15 cellular contexts compared by ENCODE assay signal in the genomic region with DNA sequence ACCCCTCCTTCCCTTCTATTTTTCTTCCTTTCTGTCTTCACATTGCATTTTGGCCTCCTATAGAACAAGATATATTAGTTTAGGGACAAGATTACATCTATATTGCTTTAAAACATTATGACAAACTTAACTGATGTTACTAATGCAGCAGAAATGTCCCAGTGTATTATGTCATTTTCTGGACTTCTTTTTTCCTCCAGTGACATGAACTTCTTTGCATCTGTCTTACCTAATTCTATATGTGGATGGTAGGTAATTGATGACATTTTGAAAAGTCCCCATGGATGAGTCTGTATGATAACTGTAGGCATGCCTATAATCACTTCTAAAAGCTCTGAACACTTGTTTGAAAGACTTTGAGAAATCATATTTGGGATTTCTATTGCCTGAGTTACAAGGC.
DNase-seq lines count a peak whose midpoint lies in the region; ATAC-seq and TF ChIP-seq lines count a peak whose summit lies in the region.
"Had no signal": no experiment of that assay in that cellular context is flagged by ENCODE, and none has a peak within 500 bp of the region (broad histone marks: within the 10 kb centered on the region; RNA-seq: fewer than 3 reads in every experiment).

No MANE protein-coding gene starts in this region.

- no peak overlapping the region for H3K4me3 Mint-ChIP-seq in HFFc6
- H3K4me3 Mint-ChIP-seq in chondrocyte (ENCODE audit: unreplicated experiment), result no peak overlapping the region
- no peak overlapping the region for H3K4me3 Mint-ChIP-seq in progenitor cell of endocrine pancreas (ENCODE audit: low read depth)
- no peak overlapping the region for H3K4me3 Mint-ChIP-seq in naive thymus-derived CD4-positive, alpha-beta T cell
- H3K4me3 Mint-ChIP-seq: CD4-positive, alpha-beta T cell had no signal

- POLR2A ChIA-PET in naive thymus-derived CD4-positive, alpha-beta T cell (lab: Charles Lee), result no interaction called here

- DNase-seq in ELR (ENCODE audit: low read depth) (peak; percentile 43), HFFc6 (no peak), chondrocyte (ENCODE audit: low spot score) (no peak), progenitor cell of endocrine pancreas (ENCODE audit: low spot score, unreplicated experiment) (no peak), SIG-M5 (lab: John Stamatoyannopoulos, UW) (no peak), retina (no peak), WERI-Rb-1 (no peak)
- no peak for DNase-seq in naive thymus-derived CD4-positive, alpha-beta T cell
- DNase-seq: ACHN; C1 segment of cervical spinal cord; Calu3; CD4-positive, alpha-beta T cell; DMS 273 treated with DMSO at 0.1 percent for 48 hours; GDM1 had no signal

- H3K9me3 Mint-ChIP-seq in HFFc6 (no peaks in the 10 kb centered on the region), chondrocyte (ENCODE audit: low read depth) (no peaks in the 10 kb centered on the region), progenitor cell of endocrine pancreas (ENCODE audit: low read depth) (no peaks in the 10 kb centered on the region)
- no peaks in the 10 kb centered on the region for H3K9me3 Mint-ChIP-seq in naive thymus-derived CD4-positive, alpha-beta T cell
- H3K9me3 Mint-ChIP-seq: CD4-positive, alpha-beta T cell had no signal

- no peaks in the 10 kb centered on the region for H3K27me3 ChIP-seq in naive thymus-derived CD4-positive, alpha-beta T cell (ENCODE audit: control insufficient read depth in 2 of 2, insufficient read depth in 2 of 2, low read length in 2 of 2)
- no peaks in the 10 kb centered on the region for H3K27me3 ChIP-seq in WERI-Rb-1 (ENCODE audit: insufficient read depth, low read depth, severe bottlenecking)

- H3K27me3 Mint-ChIP-seq in HFFc6 (ENCODE audit: insufficient read depth) (peaks cover 3% of the 10 kb centered on the region), chondrocyte (ENCODE audit: low read depth) (no peaks in the 10 kb centered on the region), progenitor cell of endocrine pancreas (no peaks in the 10 kb centered on the region)
- peaks cover 0 to 19% (median 5%) of the 10 kb centered on the region in 5 donors for H3K27me3 Mint-ChIP-seq in naive thymus-derived CD4-positive, alpha-beta T cell
- H3K27me3 Mint-ChIP-seq: CD4-positive, alpha-beta T cell had no signal

- TF ChIP-seq CTCF in HFFc6 (IDR thresholded peaks at IDR 0.05), result no peak
- no peak for TF ChIP-seq CTCF in chondrocyte (IDR thresholded peaks at IDR 0.05)
- no peak for TF ChIP-seq CTCF in progenitor cell of endocrine pancreas (IDR thresholded peaks at IDR 0.05; ENCODE audit: unreplicated experiment)
- TF ChIP-seq CTCF in WERI-Rb-1 (IDR thresholded peaks at IDR 0.05; ENCODE audit: low read depth, low read length), result no peak

- H3K4me1 Mint-ChIP-seq in HFFc6 (ENCODE audit: low read depth), result peaks cover 13% of the 10 kb centered on the region
- peaks cover 13% of the 10 kb centered on the region for H3K4me1 Mint-ChIP-seq in chondrocyte (ENCODE audit: low read depth)
- no peaks in the 10 kb centered on the region for H3K4me1 Mint-ChIP-seq in progenitor cell of endocrine pancreas (ENCODE audit: low read depth)
- H3K4me1 Mint-ChIP-seq in naive thymus-derived CD4-positive, alpha-beta T cell, result no peaks in the 10 kb centered on the region

- CTCF ChIA-PET in naive thymus-derived CD4-positive, alpha-beta T cell (lab: Charles Lee), result no interaction called here

- ATAC-seq in naive thymus-derived CD4-positive, alpha-beta T cell, result no peak
- ATAC-seq: HCT116 had no signal

- H3K36me3 ChIP-seq in naive thymus-derived CD4-positive, alpha-beta T cell (ENCODE audit: control insufficient read depth in 2 of 3, insufficient read depth in 3 of 3, low read length in 3 of 3), result no peaks in the 10 kb centered on the region
- H3K36me3 ChIP-seq in WERI-Rb-1, result peaks cover 6% of the 10 kb centered on the region

- no peaks in the 10 kb centered on the region for H3K36me3 Mint-ChIP-seq in HFFc6 (ENCODE audit: low read depth)
- peaks cover 8% of the 10 kb centered on the region for H3K36me3 Mint-ChIP-seq in chondrocyte (ENCODE audit: low read depth)
- H3K36me3 Mint-ChIP-seq in progenitor cell of endocrine pancreas (ENCODE audit: insufficient read depth), result peaks cover 21% of the 10 kb centered on the region
- H3K36me3 Mint-ChIP-seq in naive thymus-derived CD4-positive, alpha-beta T cell, result no peaks in the 10 kb centered on the region

- H3K4me3 ChIP-seq in naive thymus-derived CD4-positive, alpha-beta T cell (ENCODE audit: low read length), result no peak overlapping the region
- H3K4me3 ChIP-seq in WERI-Rb-1 (ENCODE audit: low read depth, low read length), result no peak overlapping the region

- intact Hi-C loops in naive thymus-derived CD4-positive, alpha-beta T cell (cut with micrococcal nuclease), result loop anchor here in 1 of 2 donors (10.0 kb wide), 1 partner anchor 233 kb away; no protein-coding TSS in a partner anchor

- H3K27ac ChIP-seq in naive thymus-derived CD4-positive, alpha-beta T cell (ENCODE audit: low read depth, low read length), result no peak overlapping the region
- no peak overlapping the region for H3K27ac ChIP-seq in WERI-Rb-1

- no peaks in the 10 kb centered on the region for H3K9me3 ChIP-seq in naive thymus-derived CD4-positive, alpha-beta T cell (ENCODE audit: control insufficient read depth in 2 of 3, low read length in 3 of 3)
- no peaks in the 10 kb centered on the region for H3K9me3 ChIP-seq in WERI-Rb-1 (ENCODE audit: severe bottlenecking)

- H3K4me1 ChIP-seq in naive thymus-derived CD4-positive, alpha-beta T cell (ENCODE audit: control insufficient read depth in 2 of 2, insufficient read depth in 2 of 2, low read length in 2 of 2), result no peaks in the 10 kb centered on the region

- H3K27ac Mint-ChIP-seq in HFFc6 (0 out of 2 replicates have a peak overlapping the region, but pooled peaks have one; percentile 6), chondrocyte (ENCODE audit: unreplicated experiment) (peak overlapping the region; percentile 58), progenitor cell of endocrine pancreas (peak overlapping the region; percentile 78)
- no peak overlapping the region for H3K27ac Mint-ChIP-seq in naive thymus-derived CD4-positive, alpha-beta T cell
- H3K27ac Mint-ChIP-seq: CD4-positive, alpha-beta T cell had no signal

Comparison
In these comparisons a context has a peak if more than half of its experiments do, and no peak if none do; other contexts are left out.
1. H3K27ac Mint-ChIP-seq: peak in HFFc6 (single experiment), chondrocyte (single experiment) and progenitor cell of endocrine pancreas (single experiment); none in naive thymus-derived CD4-positive, alpha-beta T cell (0 of 9).